In the genomic region with DNA sequence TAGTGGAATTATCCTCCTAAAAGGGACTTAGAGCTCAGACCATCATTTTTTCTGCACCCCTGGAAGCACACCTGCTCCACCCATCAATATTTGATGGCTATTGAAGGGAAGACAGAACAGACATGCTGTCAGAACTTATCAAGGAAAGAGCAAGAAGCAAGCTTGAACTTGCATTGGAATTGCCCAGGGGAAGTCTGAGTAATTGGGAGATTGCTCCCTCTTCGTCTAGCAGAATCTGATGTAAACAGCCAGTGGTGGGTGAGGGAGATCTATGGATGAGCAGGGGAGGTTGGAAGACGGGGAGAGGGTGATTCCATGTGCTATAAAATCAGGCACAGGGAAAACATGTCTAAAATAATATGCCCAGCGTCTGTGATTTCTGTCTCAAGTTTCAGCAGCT, we compare ENCODE assay signal across 17 cellular contexts.
DNase-seq lines count a peak whose midpoint lies in the region; ATAC-seq and TF ChIP-seq lines count a peak whose summit lies in the region.
"Had no signal": no experiment of that assay in that cellular context is flagged by ENCODE, and none has a peak within 500 bp of the region (broad histone marks: within the 10 kb centered on the region; RNA-seq: fewer than 3 reads in every experiment).

No MANE protein-coding gene starts in this region.

- TF ChIP-seq POLR2A in breast epithelium (IDR thresholded peaks at IDR 0.05), result no peak

- no peaks in the 10 kb centered on the region for H3K36me3 Mint-ChIP-seq in MCF 10A (ENCODE audit: insufficient read depth, unreplicated experiment)
- H3K36me3 Mint-ChIP-seq: CD4-positive, CD25-positive, alpha-beta regulatory T cell had no signal

- BruUV-seq in MCF 10A (replicated peaks; lab: Mats Ljungman, UMichigan), result no TSS peak

- no peak for ATAC-seq in HG03097 (IDR thresholded peaks at IDR 0.05; ENCODE audit: low FRiP score, unreplicated experiment)

- H3K27ac ChIP-seq in breast epithelium (no peak overlapping the region), RWPE1 (no peak overlapping the region), epithelial cell of prostate (peak overlapping the region; percentile 8)
- H3K27ac ChIP-seq: 22Rv1, BLaER1 had no signal

- no peak overlapping the region for H3K4me3 ChIP-seq in breast epithelium
- H3K4me3 ChIP-seq: BLaER1, HAP-1 had no signal

- no peaks in the 10 kb centered on the region for H3K27me3 ChIP-seq in breast epithelium
- H3K27me3 ChIP-seq: BLaER1 had no signal

- H3K9me3 Mint-ChIP-seq in MCF 10A (ENCODE audit: unreplicated experiment), result no peaks in the 10 kb centered on the region
- H3K9me3 Mint-ChIP-seq: HFFc6 had no signal

- no peaks in the 10 kb centered on the region for H3K27me3 Mint-ChIP-seq in MCF 10A (ENCODE audit: insufficient read depth, unreplicated experiment)
- H3K27me3 Mint-ChIP-seq: CD4-positive, CD25-positive, alpha-beta regulatory T cell had no signal

- peak; percentile 51 for DNase-seq in MCF 10A (ENCODE audit: unreplicated experiment)
- no peak for DNase-seq in breast epithelium (ENCODE audit: low spot score in 2 of 2)
- DNase-seq in RWPE1 (ENCODE audit: low spot score), result peak; percentile 50
- DNase-seq in epithelial cell of prostate (ENCODE audit: low read depth, low spot score), result peak; percentile 34
- peak; percentile 64 for DNase-seq in retina
- no peak for DNase-seq in SKM-1 treated with dmso at 0.1 percent for 144 hours (lab: John Stamatoyannopoulos, UW; ENCODE audit: unreplicated experiment)
- DNase-seq in mucosa of gallbladder (ENCODE audit: low spot score), result no peak
- DNase-seq: Calu3; CD4-positive, CD25-positive, alpha-beta regulatory T cell; DMS 273 treated with DMSO at 0.1 percent for 48 hours; DMS79; HFFc6; IMR-90 had no signal

- peaks cover 8% of the 10 kb centered on the region for H3K4me1 Mint-ChIP-seq in MCF 10A (ENCODE audit: insufficient read depth, unreplicated experiment)
- H3K4me1 Mint-ChIP-seq: CD4-positive, CD25-positive, alpha-beta regulatory T cell had no signal

- TF ChIP-seq CTCF in MCF 10A (IDR thresholded peaks at IDR 0.05; ENCODE audit: unreplicated experiment), result no peak
- TF ChIP-seq CTCF in breast epithelium (IDR thresholded peaks at IDR 0.05), result no peak
- TF ChIP-seq CTCF in RWPE1 (conservative IDR thresholded peaks at IDR 0.05; ENCODE audit: low read depth), result no peak

- intact Hi-C loops in MCF 10A (cut with micrococcal nuclease) (no loop called here), breast epithelium (cut with DNase I; ENCODE audit: low total_unique reads) (no loop called here)

- H3K36me3 ChIP-seq in breast epithelium, result no peaks in the 10 kb centered on the region
- H3K36me3 ChIP-seq: BLaER1, HAP-1 had no signal

- H3K9me3 ChIP-seq in breast epithelium, result no peaks in the 10 kb centered on the region
- H3K9me3 ChIP-seq: BLaER1, HAP-1 had no signal

- H3K27ac Mint-ChIP-seq in MCF 10A (ENCODE audit: low read depth, unreplicated experiment), result no peak overlapping the region
- H3K27ac Mint-ChIP-seq: CD4-positive, CD25-positive, alpha-beta regulatory T cell; HFFc6 had no signal

- H3K4me3 Mint-ChIP-seq in MCF 10A (ENCODE audit: unreplicated experiment), result no peak overlapping the region
- H3K4me3 Mint-ChIP-seq: CD4-positive, CD25-positive, alpha-beta regulatory T cell; HFFc6 had no signal

- no peaks in the 10 kb centered on the region for H3K4me1 ChIP-seq in breast epithelium
- H3K4me1 ChIP-seq: BLaER1, HAP-1 had no signal

- POLR2A ChIA-PET in MCF 10A (lab: Yijun Ruan, JAX) (interaction anchor here (0.7 kb wide), 1 partner anchor 71 kb away, joined by 3 read pairs; no protein-coding TSS in a partner anchor), RWPE1 (lab: Yijun Ruan, JAX; ENCODE audit: low non-redundant PET) (no interaction called here)

- CTCF ChIA-PET in MCF 10A (lab: Yijun Ruan, JAX) (interaction anchor here (0.6 to 0.7 kb wide), 3 partner anchors 9 to 1865 kb away, joined by 3 read pairs; no protein-coding TSS in a partner anchor), RWPE1 (lab: Yijun Ruan, JAX) (interaction anchor here (1.0 kb wide), 1 partner anchor 15 kb away, joined by 3 read pairs; no protein-coding TSS in a partner anchor)

Comparison
In these comparisons a context has a peak if more than half of its experiments do, and no peak if none do; other contexts are left out.
1. DNase-seq: peak in MCF 10A (single experiment), RWPE1 (single experiment), epithelial cell of prostate (single experiment) and retina (single experiment); none in breast epithelium (0 of 2), SKM-1 treated with dmso at 0.1 percent for 144 hours (single experiment) and mucosa of gallbladder (single experiment).